ENCODE assay signal across 29 cellular contexts in genomic region chr14:88821378-88821777, GRCh38. TPM values are rescaled to one million over a fixed set of nuclear protein-coding genes. Genes with fewer than 3 reads are reported as not detected.
"Had no signal": no experiment of that assay in that cellular context is flagged by ENCODE, and none has a peak within 500 bp of the region (broad histone marks: within the 10 kb centered on the region; RNA-seq: fewer than 3 reads in every experiment).

No MANE protein-coding gene starts in this region.

- H3K27ac Mint-ChIP-seq: dendritic cell treated with granulocyte-macrophage colony-stimulating factor and Interleukin-4, amounts not matched to agents 40 ng/mL and 50 ng/mL, for 4 days; nephron progenitor cell; progenitor cell of endocrine pancreas; stimulated activated naive CD8-positive, alpha-beta T cell treated with anti-CD3 and anti-CD28 coated beads, Interleukin-15, amount 100 ng/mL, for 72 hours had no signal

- H3K9me3 ChIP-seq: esophagus muscularis mucosa, gastroesophageal sphincter, heart left ventricle, pancreas, suprapubic skin, thyroid gland, vagina had no signal

- H3K4me1 ChIP-seq: foreskin keratinocyte had no signal

- FAIRE-seq: colon, endothelial cell of umbilical vein, kidney, pancreas had no signal

- H3K36me3 ChIP-seq: esophagus muscularis mucosa, gastroesophageal sphincter, heart left ventricle, pancreas, suprapubic skin, thyroid gland, vagina had no signal

- H3K4me3 Mint-ChIP-seq: dendritic cell treated with granulocyte-macrophage colony-stimulating factor and Interleukin-4, amounts not matched to agents 40 ng/mL and 50 ng/mL, for 4 days; naive thymus-derived CD8-positive, alpha-beta T cell; nephron progenitor cell; stimulated activated naive CD8-positive, alpha-beta T cell treated with anti-CD3 and anti-CD28 coated beads, Interleukin-15, amount 100 ng/mL, for 72 hours had no signal

- H3K27ac ChIP-seq: esophagus muscularis mucosa, foreskin keratinocyte, gastroesophageal sphincter, heart left ventricle, hepatocyte, pancreas, suprapubic skin, thyroid gland, vagina had no signal

- H3K27me3 Mint-ChIP-seq: progenitor cell of endocrine pancreas had no signal

- H3K4me2 ChIP-seq: hepatocyte, smooth muscle cell had no signal

- H3K36me3 Mint-ChIP-seq: naive thymus-derived CD8-positive, alpha-beta T cell had no signal

- H3K27me3 ChIP-seq: esophagus muscularis mucosa, foreskin keratinocyte, gastroesophageal sphincter, hepatocyte, pancreas, suprapubic skin, thyroid gland, vagina had no signal

- H3K4me3 ChIP-seq: esophagus muscularis mucosa, gastroesophageal sphincter, heart left ventricle, hepatocyte, pancreas, smooth muscle cell, suprapubic skin, thyroid gland, vagina had no signal

- ATAC-seq: foreskin keratinocyte; gastroesophageal sphincter; heart left ventricle; left lobe of liver; naive thymus-derived CD8-positive, alpha-beta T cell; pancreas; sciatic nerve; stimulated activated naive CD8-positive, alpha-beta T cell treated with anti-CD3 and anti-CD28 coated beads, Interleukin-15, amount 100 ng/mL, for 72 hours had no signal

- H2AFZ ChIP-seq: hepatocyte had no signal

- DNase-seq: effector CD8-positive, alpha-beta T cell; foreskin keratinocyte; heart left ventricle; kidney; mesenchymal stem cell; naive thymus-derived CD8-positive, alpha-beta T cell; nephron progenitor cell; occipital lobe; pancreas; stimulated activated CD4-positive, alpha-beta T cell treated with anti-CD3 and anti-CD28 coated beads, Interleukin-12 subunit alpha, Interleukin-12 subunit beta, amount 100 ng/mL, for 4 hours; stimulated activated CD4-positive, alpha-beta T cell treated with anti-CD3 and anti-CD28 coated beads, Interleukin-1b, Interleukin-23, amount 100 ng/mL, for 48 hours; stimulated activated CD4-positive, alpha-beta T cell treated with anti-CD3 and anti-CD28 coated beads, Interleukin-4, amount 100 ng/mL, for 1 hour; stimulated activated CD8-positive, alpha-beta memory T cell treated with anti-CD3 and anti-CD28 coated beads, Interleukin-4, amount 100 ng/mL, for 48 hours; stimulated activated naive CD4-positive, alpha-beta T cell; stimulated activated naive CD8-positive, alpha-beta T cell treated with anti-CD3 and anti-CD28 coated beads, Interleukin-15, amount 100 ng/mL, for 72 hours; thyroid gland had no signal

- H3K9me3 Mint-ChIP-seq: dendritic cell treated with granulocyte-macrophage colony-stimulating factor and Interleukin-4, amounts not matched to agents 40 ng/mL and 50 ng/mL, for 4 days; naive thymus-derived CD8-positive, alpha-beta T cell; nephron progenitor cell; stimulated activated naive CD8-positive, alpha-beta T cell treated with anti-CD3 and anti-CD28 coated beads, Interleukin-15, amount 100 ng/mL, for 72 hours had no signal

RNA-seq across cellular contexts. Expression of gene EML5, which starts 28.6 kb away (rescaled TPM):
- total RNA-seq: endothelial cell of umbilical vein, myocyte had no signal
- polyA plus RNA-seq: endothelial cell of umbilical vein, hepatocyte, smooth muscle cell had no signal
